In the genomic region with DNA sequence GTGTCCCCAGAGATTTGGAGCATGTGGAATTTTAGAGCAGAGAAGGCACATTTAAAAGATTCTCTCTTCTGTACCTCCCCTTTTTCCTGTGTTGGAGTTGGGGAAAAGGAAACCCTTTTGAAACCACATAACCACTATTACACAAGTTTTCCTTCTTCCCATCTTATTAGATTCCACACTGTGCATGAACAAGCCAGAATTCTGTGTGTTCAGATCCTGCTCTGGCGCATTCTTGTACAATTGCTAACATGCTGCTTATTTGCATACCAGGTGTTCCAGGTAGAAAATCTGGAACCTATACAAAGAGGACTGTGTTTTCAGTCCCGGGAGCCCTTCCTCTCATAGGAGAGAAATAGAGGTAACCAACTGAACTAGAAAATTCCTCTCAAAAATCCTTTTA, we compare ENCODE assay signal across 25 cellular contexts. TPM values are rescaled to one million over a fixed set of nuclear protein-coding genes. Genes with fewer than 3 reads are reported as not detected.
DNase-seq lines count a peak whose midpoint lies in the region; ATAC-seq and TF ChIP-seq lines count a peak whose summit lies in the region.
"Had no signal": no experiment of that assay in that cellular context is flagged by ENCODE, and none has a peak within 500 bp of the region (broad histone marks: within the 10 kb centered on the region; RNA-seq: fewer than 3 reads in every experiment).

No MANE protein-coding gene starts in this region.

- no peak for ATAC-seq in activated T-cell treated with anti-CD3 and anti-CD28 coated beads, Interleukin-2, amount 50 U/mL, for 72 hours (replicated peaks in 1 of 2)
- ATAC-seq: A549, SK-N-SH treated with all-trans-retinoic acid at 6 μM for 48 hours had no signal

- peak overlapping the region; percentile 40 for H3K27ac Mint-ChIP-seq in activated T-cell treated with anti-CD3 and anti-CD28 coated beads, Interleukin-2, amount 50 U/mL, for 24 hours
- H3K27ac Mint-ChIP-seq in activated T-cell treated with anti-CD3 and anti-CD28 coated beads, Interleukin-2, amount 50 U/mL, for 72 hours: no peak overlapping the region
- no peak overlapping the region for H3K27ac Mint-ChIP-seq in CD14-positive monocyte
- H3K27ac Mint-ChIP-seq: progenitor cell of endocrine pancreas had no signal

- H3K36me3 ChIP-seq in breast epithelium (no peaks in the 10 kb centered on the region), stomach (no peaks in the 10 kb centered on the region)
- H3K36me3 ChIP-seq: BE2C, tibial artery had no signal

- TF ChIP-seq CTCF in breast epithelium (IDR thresholded peaks at IDR 0.05): no peak
- TF ChIP-seq CTCF in lower leg skin (IDR thresholded peaks at IDR 0.05): no peak
- no peak for TF ChIP-seq CTCF in stomach (IDR thresholded peaks at IDR 0.05)
- no peak for TF ChIP-seq CTCF in CD14-positive monocyte (IDR thresholded peaks at IDR 0.05)

- peaks cover 5% of the 10 kb centered on the region for H3K36me3 Mint-ChIP-seq in activated T-cell treated with anti-CD3 and anti-CD28 coated beads, Interleukin-2, amount 50 U/mL, for 24 hours (ENCODE audit: low read depth)
- H3K36me3 Mint-ChIP-seq in activated T-cell treated with anti-CD3 and anti-CD28 coated beads, Interleukin-2, amount 50 U/mL, for 72 hours (ENCODE audit: insufficient read depth in 2 of 2): no peaks in the 10 kb centered on the region
- H3K36me3 Mint-ChIP-seq in CD14-positive monocyte: no peaks in the 10 kb centered on the region

- intact Hi-C loops in breast epithelium (cut with DNase I; ENCODE audit: low total_unique reads) (no loop called here), lower leg skin (cut with DNase I; ENCODE audit: low total_unique reads) (loop anchor here (10.0 kb wide), 1 partner anchor 61 kb away; no protein-coding TSS in a partner anchor), stomach (cut with DNase I; ENCODE audit: low total_unique reads) (no loop called here), CD14-positive monocyte (cut with micrococcal nuclease) (loop anchor here in 1 of 2 donors (5.0 kb wide), 2 partner anchors 64 to 108 kb away; no protein-coding TSS in a partner anchor)

- peak overlapping the region; percentile 61 to 71 for H3K27ac ChIP-seq in breast epithelium
- peak overlapping the region in 1 of 5 donors; percentile 24 for H3K27ac ChIP-seq in stomach
- H3K27ac ChIP-seq: A549, tibial artery had no signal

- no peak for DNase-seq in activated T-cell treated with anti-CD3 and anti-CD28 coated beads, Interleukin-2, amount 50 U/mL, for 24 hours
- no peak for DNase-seq in activated T-cell treated with anti-CD3 and anti-CD28 coated beads, Interleukin-2, amount 50 U/mL, for 72 hours
- peak in 1 of 2 donors; percentile 80 for DNase-seq in breast epithelium (ENCODE audit: low spot score in 2 of 2)
- DNase-seq in lower leg skin (ENCODE audit: low spot score in 2 of 2): peak; percentile 42 to 46
- peak; percentile 58 for DNase-seq in ureter (ENCODE audit: low spot score)
- DNase-seq in stomach: no peak
- no peak for DNase-seq in NCI-H1417 treated with DMSO at 0.1 percent for 48 hours (lab: John Stamatoyannopoulos, UW)
- DNase-seq in CD14-positive monocyte (ENCODE audit: low spot score): no peak
- DNase-seq: activated naive CD4-positive, alpha-beta T cell treated with anti-CD3 and anti-CD28 coated beads, Interleukin-2, amount 50 U/mL, for 16 hours; activated T-cell treated with anti-CD3 and anti-CD28 coated beads, Interleukin-2, amount 50 U/mL, for 48 hours; BE2C; hypothalamus; NCI-H1092; NCI-H2029; NCI-H510A treated with DMSO at 0.1 percent for 48 hours; RPMI8226; stimulated activated naive CD4-positive, alpha-beta T cell; tibial artery had no signal

- no peaks in the 10 kb centered on the region for H3K4me1 ChIP-seq in breast epithelium
- peaks cover 5 to 24% (median 17%) of the 10 kb centered on the region in 4 donors for H3K4me1 ChIP-seq in stomach
- H3K4me1 ChIP-seq: BE2C had no signal

- no peak for TF ChIP-seq POLR2A in breast epithelium (IDR thresholded peaks at IDR 0.05)
- TF ChIP-seq POLR2A in lower leg skin (IDR thresholded peaks at IDR 0.05): no peak
- TF ChIP-seq POLR2A in stomach (IDR thresholded peaks at IDR 0.05): no peak

- TF ChIP-seq EP300 in stomach (IDR thresholded peaks at IDR 0.05): no peak

- H3K4me3 ChIP-seq in breast epithelium: no peak overlapping the region
- no peak overlapping the region for H3K4me3 ChIP-seq in lower leg skin (ENCODE audit: low read depth, poor library complexity, severe bottlenecking)
- H3K4me3 ChIP-seq in stomach: no peak overlapping the region
- H3K4me3 ChIP-seq: A549, tibial artery had no signal

- H3K27me3 Mint-ChIP-seq in activated T-cell treated with anti-CD3 and anti-CD28 coated beads, Interleukin-2, amount 50 U/mL, for 24 hours: no peaks in the 10 kb centered on the region
- H3K27me3 Mint-ChIP-seq in activated T-cell treated with anti-CD3 and anti-CD28 coated beads, Interleukin-2, amount 50 U/mL, for 72 hours (ENCODE audit: low read depth): peaks cover 10% of the 10 kb centered on the region
- H3K27me3 Mint-ChIP-seq in CD14-positive monocyte (ENCODE audit: low read depth in 3 of 3): peaks cover 10 to 12% (median 11%) of the 10 kb centered on the region in 3 donors
- H3K27me3 Mint-ChIP-seq: central memory CD8-positive, alpha-beta T cell; progenitor cell of endocrine pancreas had no signal

- H3K27me3 ChIP-seq in breast epithelium (no peaks in the 10 kb centered on the region), stomach (no peaks in the 10 kb centered on the region)
- H3K27me3 ChIP-seq: BE2C, tibial artery had no signal

- H3K4me3 Mint-ChIP-seq in activated T-cell treated with anti-CD3 and anti-CD28 coated beads, Interleukin-2, amount 50 U/mL, for 24 hours: no peak overlapping the region
- H3K4me3 Mint-ChIP-seq in activated T-cell treated with anti-CD3 and anti-CD28 coated beads, Interleukin-2, amount 50 U/mL, for 72 hours: no peak overlapping the region
- H3K4me3 Mint-ChIP-seq in CD14-positive monocyte: no peak overlapping the region
- H3K4me3 Mint-ChIP-seq: central memory CD8-positive, alpha-beta T cell had no signal

- no peaks in the 10 kb centered on the region for H3K9me3 ChIP-seq in breast epithelium
- no peaks in the 10 kb centered on the region for H3K9me3 ChIP-seq in stomach
- H3K9me3 ChIP-seq: A549, BE2C, tibial artery had no signal

- WGBS in lower leg skin, 2 donors: 39 to 67% methylated on average over 2 of the region's 2 CpGs
- 38 to 71% (median 60%) methylated on average over 2 of the region's 2 CpGs for WGBS in stomach, 5 donors

- H3K4me1 Mint-ChIP-seq in activated T-cell treated with anti-CD3 and anti-CD28 coated beads, Interleukin-2, amount 50 U/mL, for 24 hours (ENCODE audit: low read depth): peaks cover 23% of the 10 kb centered on the region
- peaks cover 17% of the 10 kb centered on the region for H3K4me1 Mint-ChIP-seq in activated T-cell treated with anti-CD3 and anti-CD28 coated beads, Interleukin-2, amount 50 U/mL, for 72 hours (ENCODE audit: low read depth)
- peaks cover 21% of the 10 kb centered on the region for H3K4me1 Mint-ChIP-seq in CD14-positive monocyte

- H3K9me3 Mint-ChIP-seq in activated T-cell treated with anti-CD3 and anti-CD28 coated beads, Interleukin-2, amount 50 U/mL, for 24 hours: no peaks in the 10 kb centered on the region
- H3K9me3 Mint-ChIP-seq in activated T-cell treated with anti-CD3 and anti-CD28 coated beads, Interleukin-2, amount 50 U/mL, for 72 hours: no peaks in the 10 kb centered on the region
- peaks cover 0 to 4% (median 0%) of the 10 kb centered on the region in 7 donors for H3K9me3 Mint-ChIP-seq in CD14-positive monocyte
- H3K9me3 Mint-ChIP-seq: central memory CD8-positive, alpha-beta T cell had no signal

RNA-seq across cellular contexts. Expression of a gene that starts 2.6 kb away (rescaled TPM):
- total RNA-seq in activated T-cell treated with anti-CD3 and anti-CD28 coated beads, Interleukin-2, amount 50 U/mL, for 72 hours: 1 to 10 TPM; 3.2 to 3.8 TPM
- total RNA-seq in breast epithelium (1 to 10 TPM; 2.9 to 5.8 (median 4.9) TPM), lower leg skin (10 to 100 TPM in 2 of 4 donors, 1 to 10 TPM in 2; 6.6 to 16.2 (median 10.9) TPM), ureter (15.9 TPM), stomach (10 to 100 TPM in 1 of 5 donors, 1 to 10 TPM in 2, under 1 TPM in 1, not detected in 1; 0.87 to 20.4 (median 3.4) TPM)
- polyA plus RNA-seq in stomach (10 to 100 TPM in 1 of 3 donors, 1 to 10 TPM in 1, under 1 TPM in 1; 0.80 to 13.1 (median 5.2) TPM), CD14-positive monocyte (under 1 TPM; 0.51 to 0.75 TPM)

RNA-seq across cellular contexts. Expression of a gene that starts 15.4 kb away (rescaled TPM):
- total RNA-seq in activated T-cell treated with anti-CD3 and anti-CD28 coated beads, Interleukin-2, amount 50 U/mL, for 72 hours: 10 to 100 TPM; 83.6 to 92.7 TPM
- total RNA-seq in breast epithelium (10 to 100 TPM; 44.2 to 63.2 (median 52.0) TPM), lower leg skin (10 to 100 TPM; 51.0 to 77.2 (median 60.8) TPM), ureter (85.7 TPM), stomach (100 to 1,000 TPM in 2 of 5 donors, 10 to 100 TPM in 3; 42.9 to 731 (median 68.4) TPM)
- polyA plus RNA-seq in stomach (10 to 100 TPM; 25.5 to 35.3 (median 25.6) TPM), CD14-positive monocyte (10 to 100 TPM; 74.0 to 85.0 TPM)

RNA-seq across cellular contexts. Expression of a gene that starts 41.4 kb away (rescaled TPM):
- total RNA-seq in activated T-cell treated with anti-CD3 and anti-CD28 coated beads, Interleukin-2, amount 50 U/mL, for 72 hours: not detected
- total RNA-seq in breast epithelium (not detected), lower leg skin (not detected), ureter (not detected), stomach (under 1 TPM in 2 of 5 donors, not detected in 3; 0.29 to 0.45 TPM)
- polyA plus RNA-seq in stomach (not detected), CD14-positive monocyte (not detected)
- total RNA-seq: epithelial cell of proximal tubule, frontal cortex, liver, progenitor cell of endocrine pancreas had no signal
- polyA plus RNA-seq: A549, liver had no signal

RNA-seq across cellular contexts. Expression of a gene that starts 56.3 kb away (rescaled TPM):
- 10 to 100 TPM; 67.8 to 75.0 TPM for total RNA-seq in activated T-cell treated with anti-CD3 and anti-CD28 coated beads, Interleukin-2, amount 50 U/mL, for 72 hours
- total RNA-seq in breast epithelium (10 to 100 TPM; 44.9 to 71.0 (median 69.2) TPM), lower leg skin (10 to 100 TPM; 32.4 to 41.7 (median 35.3) TPM), ureter (103 TPM), stomach (10 to 100 TPM; 38.2 to 61.7 (median 58.3) TPM)
- polyA plus RNA-seq in stomach (10 to 100 TPM in 2 of 3 donors, 1 to 10 TPM in 1; 9.3 to 12.4 (median 11.7) TPM), CD14-positive monocyte (1 to 10 TPM; 5.9 to 6.2 TPM)

Comparison
In these comparisons a context has a peak if more than half of its experiments do, and no peak if none do; other contexts are left out.
1. DNase-seq: peak in lower leg skin (2 of 2) and ureter (single experiment); none in activated T-cell treated with anti-CD3 and anti-CD28 coated beads, Interleukin-2, amount 50 U/mL, for 24 hours (single experiment), activated T-cell treated with anti-CD3 and anti-CD28 coated beads, Interleukin-2, amount 50 U/mL, for 72 hours (0 of 2), stomach (single experiment), NCI-H1417 treated with DMSO at 0.1 percent for 48 hours (single experiment) and CD14-positive monocyte (single experiment).